In the genomic region with DNA sequence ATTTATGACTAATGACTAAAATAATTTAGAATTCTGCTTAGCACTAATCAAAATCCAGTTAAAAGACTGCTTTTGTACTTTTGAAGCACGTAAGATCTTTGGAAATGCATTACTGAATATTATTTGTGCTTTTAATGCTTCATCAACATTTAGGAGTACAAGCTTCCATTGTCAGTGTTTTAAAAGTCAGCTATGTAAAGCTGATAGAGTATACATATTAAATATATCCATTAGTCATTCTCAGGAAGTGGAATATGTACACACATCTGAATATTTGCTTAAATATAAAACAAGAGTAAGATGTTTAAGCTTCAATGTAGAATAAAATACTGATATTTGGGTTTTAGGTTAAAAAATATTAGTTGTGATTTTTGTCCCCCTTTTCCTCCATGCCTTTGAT, we compare ENCODE assay signal across 1 cellular context.
TF ChIP-seq lines count a peak whose summit lies in the region.

No MANE protein-coding gene starts in this region.

TF ChIP-seq in GM23338, 12 proteins besides CTCF, POLR2A, EP300 and RAD21 (continued from another document):
- TF ChIP-seq STAT1 (IDR thresholded peaks at IDR 0.05; ENCODE audit: unreplicated experiment): no peak
- TF ChIP-seq CREB1 (CRISPR knock-in tag; IDR thresholded peaks at IDR 0.05; ENCODE audit: low read depth): no peak
- TF ChIP-seq EZH2phosphoT487 (IDR thresholded peaks at IDR 0.05; ENCODE audit: unreplicated experiment): no peak
